ENCODE assay signal across 13 cellular contexts in genomic region chr20:2162125-2162822, GRCh38.
"Had no signal": no experiment of that assay in that cellular context is flagged by ENCODE, and none has a peak within 500 bp of the region (broad histone marks: within the 10 kb centered on the region; RNA-seq: fewer than 3 reads in every experiment).

No MANE protein-coding gene starts in this region.

- H3K4me3 ChIP-seq: adrenal gland, esophagus squamous epithelium, hepatocyte had no signal

- DNase-seq: activated CD4-positive, alpha-beta T cell treated with anti-CD3 and anti-CD28 coated beads, Interleukin-2, amount 50 U/mL, for 4 hours; activated gamma-delta T cell; effector CD8-positive, alpha-beta T cell; esophagus squamous epithelium; foreskin fibroblast; stimulated activated CD8-positive, alpha-beta memory T cell treated with anti-CD3 and anti-CD28 coated beads, Interleukin-4, amount 100 ng/mL, for 48 hours; stimulated activated naive CD4-positive, alpha-beta T cell; T-helper 17 cell had no signal

- FAIRE-seq: bronchial epithelial cell, endothelial cell of umbilical vein had no signal

- ATAC-seq: activated naive CD4-positive, alpha-beta T cell treated with anti-CD3 and anti-CD28 coated beads, Interleukin-2, amount 50 U/mL, for 72 hours; T-helper 17 cell had no signal
